Comparison of ENCODE assay signal across 11 cellular contexts in genomic region chr14:55077155-55077554, GRCh38. TPM values are rescaled to one million over a fixed set of nuclear protein-coding genes. Genes with fewer than 3 reads are reported as not detected.
DNase-seq lines count a peak whose midpoint lies in the region; ATAC-seq, FAIRE-seq and TF ChIP-seq lines count a peak whose summit lies in the region.
"Had no signal": no experiment of that assay in that cellular context is flagged by ENCODE, and none has a peak within 500 bp of the region (broad histone marks: within the 10 kb centered on the region; RNA-seq: fewer than 3 reads in every experiment).

No MANE protein-coding gene starts in this region.

- no peak overlapping the region for H3K4me3 Mint-ChIP-seq in activated CD4-positive, alpha-beta T cell treated with anti-CD3 and anti-CD28 coated beads for 36 hours

- peak overlapping the region; percentile 36 for H2AFZ ChIP-seq in H1 (ENCODE audit: low read length)

- no peak overlapping the region for H3K14ac ChIP-seq in H1 (ENCODE audit: insufficient read length)

- H3K27me3 ChIP-seq in H1 (replicated peaks in 1 of 4; ENCODE audit: control insufficient read depth in 3 of 4, extremely low read depth in 1 of 4, insufficient read depth in 3 of 4, low read length in 3 of 4) (no peaks in the 10 kb centered on the region), small intestine (ENCODE audit: control insufficient read depth in 2 of 2, insufficient read depth in 2 of 2, low read length in 2 of 2) (no peaks in the 10 kb centered on the region)
- H3K27me3 ChIP-seq: heart left ventricle had no signal

- H3K9me3 ChIP-seq in H1 (ENCODE audit: insufficient read depth in 2 of 2, low read depth in 1 of 2, low read length in 1 of 2) (no peaks in the 10 kb centered on the region), small intestine (ENCODE audit: control insufficient read depth, low read depth) (no peaks in the 10 kb centered on the region)
- H3K9me3 ChIP-seq: heart left ventricle had no signal

- no peak for TF ChIP-seq RAD21 in H1 (IDR thresholded peaks at IDR 0.05 in 1 of 2, conservative IDR thresholded peaks at IDR 0.05 in 1 of 2; ENCODE audit: low read depth in 2 of 2, low read length in 2 of 2)

- H3K4me2 ChIP-seq in H1 (ENCODE audit: insufficient read depth in 1 of 2, low read depth in 2 of 2, low read length in 2 of 2) = no peak overlapping the region

- H2BK5ac ChIP-seq in H1 (ENCODE audit: low read depth, low read length) = no peak overlapping the region

- no peaks in the 10 kb centered on the region for H3K79me1 ChIP-seq in H1 (ENCODE audit: low read depth, low read length)

- H4K8ac ChIP-seq in H1 (ENCODE audit: extremely low read depth, insufficient read depth, low read length) = no peak overlapping the region

- no peak overlapping the region for H4K91ac ChIP-seq in H1 (replicated peaks; ENCODE audit: insufficient read length, low read length)

- POLR2A ChIA-PET in activated CD4-positive, alpha-beta T cell treated with anti-CD3 and anti-CD28 coated beads for 36 hours (lab: Charles Lee) = no interaction called here
- POLR2A ChIA-PET in H1 (lab: Charles Lee; ENCODE audit: partially characterized antibody) = interaction anchor here (0.8 to 2.2 kb wide), 9 partner anchors 9 to 52 kb away, joined by 3 to 9 read pairs (median 4); partner anchors contain the start of genes LGALS3, MAPK1IP1L, SOCS4 and WDHD1

- FAIRE-seq in H1 (lab: Jason Lieb, UNC) = no peak
- FAIRE-seq in small intestine (lab: Jason Lieb, UNC) = no peak

- H3K4me1 ChIP-seq in H1 (replicated peaks in 1 of 4; ENCODE audit: control insufficient read depth in 3 of 4, insufficient read depth in 4 of 4, low read length in 3 of 4) (peaks cover 0 to 4% (median under 1%) of the 10 kb centered on the region in 4 experiments; a peak in 4 of 7 replicates), small intestine (ENCODE audit: control insufficient read depth in 2 of 2, insufficient read depth in 1 of 2, low read depth in 1 of 2, low read length in 1 of 2) (no peaks in the 10 kb centered on the region)

- CTCF ChIA-PET in activated CD4-positive, alpha-beta T cell treated with anti-CD3 and anti-CD28 coated beads for 36 hours (lab: Charles Lee) = interaction anchor here (0.7 to 4.5 kb wide), 5 partner anchors 11 to 54 kb away, joined by 3 to 23 read pairs (median 3); no protein-coding TSS in a partner anchor
- CTCF ChIA-PET in H1 (lab: Charles Lee; ENCODE audit: partially characterized antibody) = interaction anchor here (0.8 to 4.5 kb wide), 6 partner anchors 12 to 136 kb away, joined by 3 to 25 read pairs (median 5); partner anchors contain the start of gene MAPK1IP1L

- H4K20me1 ChIP-seq in H1 (replicated peaks in 1 of 2; ENCODE audit: control insufficient read depth in 1 of 2, insufficient read depth in 2 of 2, low read length in 2 of 2) = no peaks in the 10 kb centered on the region

- no peak overlapping the region for H3K27ac ChIP-seq in H1 (ENCODE audit: low read depth, low read length)
- peak overlapping the region; percentile 89 to 97 for H3K27ac ChIP-seq in small intestine (ENCODE audit: low read depth in 1 of 2, low read length in 1 of 2)

- no peak overlapping the region for H3K18ac ChIP-seq in H1 (ENCODE audit: extremely low read depth, low read length)

- H3K36me3 ChIP-seq in H1 (ENCODE audit: control insufficient read depth in 2 of 4, insufficient read depth in 4 of 4, low read length in 3 of 4) (no peaks in the 10 kb centered on the region), small intestine (ENCODE audit: control insufficient read depth in 2 of 2, insufficient read depth in 2 of 2, low read length in 2 of 2) (no peaks in the 10 kb centered on the region)
- H3K36me3 ChIP-seq: heart left ventricle had no signal

- no peaks in the 10 kb centered on the region for H3K36me3 Mint-ChIP-seq in activated CD4-positive, alpha-beta T cell treated with anti-CD3 and anti-CD28 coated beads for 36 hours (ENCODE audit: low read depth)

- intact Hi-C loops in activated CD4-positive, alpha-beta T cell treated with anti-CD3 and anti-CD28 coated beads for 36 hours (cut with DNase I, micrococcal nuclease) = no loop called here

- H3K4ac ChIP-seq in H1 (replicated peaks; ENCODE audit: insufficient read length, low read depth, low read length) = no peak overlapping the region

- peaks cover 20% of the 10 kb centered on the region for H3K4me1 Mint-ChIP-seq in activated CD4-positive, alpha-beta T cell treated with anti-CD3 and anti-CD28 coated beads for 36 hours

- TF ChIP-seq EP300 in H1 (IDR thresholded peaks at IDR 0.05; ENCODE audit: borderline replicate concordance in 1 of 2, low read depth in 2 of 2, low read length in 2 of 2) = no peak

- H2AK5ac ChIP-seq in H1 (ENCODE audit: low read depth, low read length) = no peak overlapping the region

- TF ChIP-seq POLR2A in H1 (IDR thresholded peaks at IDR 0.05; ENCODE audit: control extremely low read depth in 1 of 2, low read depth in 2 of 2, low read length in 2 of 2) = no peak

- no peaks in the 10 kb centered on the region for H3K79me2 ChIP-seq in H1 (ENCODE audit: control insufficient read depth in 1 of 2, insufficient read depth in 2 of 2, low read length in 2 of 2)

- H3K4me3 ChIP-seq in H1 (ENCODE audit: extremely low read depth in 1 of 4, insufficient read depth in 2 of 4, low read depth in 3 of 4, low read length in 4 of 4) (no peak overlapping the region), small intestine (ENCODE audit: low read depth in 1 of 2, low read length in 2 of 2) (no peak overlapping the region)
- H3K4me3 ChIP-seq: heart left ventricle had no signal

- no peak overlapping the region for H2BK120ac ChIP-seq in H1 (replicated peaks; ENCODE audit: low read depth, low read length)

- H3K27me3 Mint-ChIP-seq in activated CD4-positive, alpha-beta T cell treated with anti-CD3 and anti-CD28 coated beads for 36 hours = no peaks in the 10 kb centered on the region

- no peak overlapping the region for H3K27ac Mint-ChIP-seq in activated CD4-positive, alpha-beta T cell treated with anti-CD3 and anti-CD28 coated beads for 36 hours

- ATAC-seq in activated CD4-positive, alpha-beta T cell treated with anti-CD3 and anti-CD28 coated beads for 36 hours = peak; percentile 84
- ATAC-seq in HG02642 (IDR thresholded peaks at IDR 0.05; ENCODE audit: poor library complexity, unreplicated experiment) = no peak
- no peak for ATAC-seq in HG02610 (IDR thresholded peaks at IDR 0.05; ENCODE audit: unreplicated experiment)

- no peak overlapping the region for H2BK12ac ChIP-seq in H1 (ENCODE audit: low read depth, low read length)

- no peak overlapping the region for H2BK15ac ChIP-seq in H1 (ENCODE audit: low read length)

- H3K9me3 Mint-ChIP-seq in activated CD4-positive, alpha-beta T cell treated with anti-CD3 and anti-CD28 coated beads for 36 hours (ENCODE audit: low read depth) = no peaks in the 10 kb centered on the region

- H4K5ac ChIP-seq in H1 (ENCODE audit: insufficient read length, low read depth, low read length) = no peak overlapping the region

- DNase-seq in activated CD4-positive, alpha-beta T cell treated with anti-CD3 and anti-CD28 coated beads for 36 hours = peak; percentile 53
- DNase-seq in activated CD4-positive, alpha-beta T cell treated with anti-CD3 and anti-CD28 coated beads, Interleukin-2, amount 50 U/mL, for 4 hours = no peak
- DNase-seq in NCI-H460 (ENCODE audit: extremely low read depth, low read depth) (peak; percentile 70), H1 (ENCODE audit: low read depth in 1 of 2, low spot score in 2 of 2) (peak in 1 of 2 experiments; percentile 45), small intestine (peak; percentile 74), pons (ENCODE audit: low spot score) (no peak)
- DNase-seq: ACHN, GOT3, heart left ventricle had no signal

- no peak overlapping the region for H2BK20ac ChIP-seq in H1 (ENCODE audit: low read length)

- H3K9ac ChIP-seq in H1 (replicated peaks in 1 of 4; ENCODE audit: extremely low read depth in 1 of 4, low read depth in 3 of 4, low read length in 3 of 4) = no peak overlapping the region

- H3K23me2 ChIP-seq in H1 (ENCODE audit: low read depth, low read length) = no peaks in the 10 kb centered on the region; the same call in 1 of the 2 replicates

- H3K56ac ChIP-seq in H1 (replicated peaks; ENCODE audit: insufficient read length, low read depth, low read length) = no peak overlapping the region

- TF ChIP-seq CTCF in H1 (IDR thresholded peaks at IDR 0.05; ENCODE audit: control extremely low read depth in 1 of 3, insufficient read depth in 1 of 3, low read depth in 1 of 3, low read length in 3 of 3) = no peak

- 86% methylated on average over 5 of the region's 5 CpGs; no CpG with 5 or more reads in 1 of the 2 experiments for WGBS in H1 (ENCODE audit: extremely low coverage in 1 of 2, insufficient coverage in 1 of 2, insufficient read length in 1 of 2, insufficient replicate concordance in 2 of 2, low coverage in 1 of 2, low lambda C conversion rate in 2 of 2, missing lambda C conversion rate in 1 of 2), 2 experiments
- WGBS in small intestine, 3 donors = 39 to 69% (median 51%) methylated on average over 5 of the region's 5 CpGs

- no peak overlapping the region for H3K23ac ChIP-seq in H1 (ENCODE audit: insufficient read length)

RNA-seq across cellular contexts. Expression of gene MAPK1IP1L, which starts 25.7 kb away (rescaled TPM):
- total RNA-seq in activated CD4-positive, alpha-beta T cell treated with anti-CD3 and anti-CD28 coated beads for 36 hours = 100 to 1,000 TPM in 1 of 2 experiments, 10 to 100 TPM in 1; 98.6 to 180 TPM
- 129 and 131 TPM in 2 replicates for total RNA-seq in NCI-H460 (2014; rRNA removed; shearing (Covaris generic))
- 43.3 and 49.8 TPM in 2 replicates for polyA plus RNA-seq in NCI-H460 (2014; cell fraction: nucleus; rRNA removed)
- 111 and 113 TPM in 2 replicates for total RNA-seq in H1 (2021; fragmentation: NEBNext Ultra II Directional; extraction: Animal tissue kit (Norgen Biotek cat#: 25700))
- 228 and 309 TPM in 2 replicates for polyA plus RNA-seq in H1 (2011; rRNA removed)
- polyA plus RNA-seq in H1 (2011; cell fraction: cytosol; rRNA removed) = 95.1 TPM
- 151 TPM for polyA plus RNA-seq in H1 (2011; cell fraction: nucleus; rRNA removed)
- polyA plus RNA-seq in H1 (2012, experiment 1 of 2) = 66.1 to 116 TPM (median 90.5 TPM) in 4 replicates
- 51.3 TPM for polyA plus RNA-seq in H1 (2012, experiment 2 of 2)
- 92.2 TPM for polyA plus RNA-seq in H1 (2013, experiment 1 of 2)
- polyA plus RNA-seq in H1 (2013, experiment 2 of 2) = 91.9 TPM
- 222 and 325 TPM in 2 replicates for polyA minus RNA-seq in H1 (2011; rRNA and poly(A)+ RNA removed)
- 217 TPM for polyA minus RNA-seq in H1 (2011; cell fraction: cytosol; rRNA and poly(A)+ RNA removed)
- polyA minus RNA-seq in H1 (2011; cell fraction: nucleus; rRNA and poly(A)+ RNA removed) = 69.1 TPM
- 10 to 100 TPM; 24.3 to 32.0 (median 30.9) TPM for polyA plus RNA-seq in small intestine

RNA-seq across cellular contexts. Expression of gene SOCS4, which starts 50.1 kb away (rescaled TPM):
- 10 to 100 TPM; 18.4 to 21.3 TPM for total RNA-seq in activated CD4-positive, alpha-beta T cell treated with anti-CD3 and anti-CD28 coated beads for 36 hours
- 29.6 and 31.4 TPM in 2 replicates for total RNA-seq in NCI-H460 (2014; rRNA removed; shearing (Covaris generic))
- polyA plus RNA-seq in NCI-H460 (2014; cell fraction: nucleus; rRNA removed) = 40.6 and 57.4 TPM in 2 replicates
- 24.8 and 31.5 TPM in 2 replicates for total RNA-seq in H1 (2021; fragmentation: NEBNext Ultra II Directional; extraction: Animal tissue kit (Norgen Biotek cat#: 25700))
- polyA plus RNA-seq in H1 (2011; rRNA removed) (4.2 and 5.5 TPM in 2 replicates), small intestine (10 to 100 TPM in 1 of 3 donors, 1 to 10 TPM in 2; 4.8 to 11.1 (median 9.8) TPM)
- polyA plus RNA-seq in H1 (2011; cell fraction: cytosol; rRNA removed) = 7.8 TPM
- polyA plus RNA-seq in H1 (2011; cell fraction: nucleus; rRNA removed) = 4.5 TPM
- polyA plus RNA-seq in H1 (2012, experiment 1 of 2) = 10.7 to 21.8 TPM (median 15.0 TPM) in 4 replicates
- 0.67 TPM for polyA plus RNA-seq in H1 (2012, experiment 2 of 2)
- 13.0 TPM for polyA plus RNA-seq in H1 (2013, experiment 1 of 2)
- 11.7 TPM for polyA plus RNA-seq in H1 (2013, experiment 2 of 2)
- 12.4 and 17.7 TPM in 2 replicates for polyA minus RNA-seq in H1 (2011; rRNA and poly(A)+ RNA removed)
- 18.7 TPM for polyA minus RNA-seq in H1 (2011; cell fraction: cytosol; rRNA and poly(A)+ RNA removed)
- polyA minus RNA-seq in H1 (2011; cell fraction: nucleus; rRNA and poly(A)+ RNA removed) = 15.8 TPM

RNA-seq across cellular contexts. Expression of gene WDHD1, which starts 50.3 kb away (rescaled TPM):
- 10 to 100 TPM; 64.4 to 71.1 TPM for total RNA-seq in activated CD4-positive, alpha-beta T cell treated with anti-CD3 and anti-CD28 coated beads for 36 hours
- total RNA-seq in NCI-H460 (2014; rRNA removed; shearing (Covaris generic)) = 13.6 and 14.3 TPM in 2 replicates
- polyA plus RNA-seq in NCI-H460 (2014; cell fraction: nucleus; rRNA removed) = 10.7 and 20.9 TPM in 2 replicates
- total RNA-seq in H1 (2021; fragmentation: NEBNext Ultra II Directional; extraction: Animal tissue kit (Norgen Biotek cat#: 25700)) = 79.9 and 87.9 TPM in 2 replicates
- polyA plus RNA-seq in H1 (2011; rRNA removed) = 10.5 and 17.8 TPM in 2 replicates
- 29.3 TPM for polyA plus RNA-seq in H1 (2011; cell fraction: cytosol; rRNA removed)
- polyA plus RNA-seq in H1 (2011; cell fraction: nucleus; rRNA removed) = 14.2 TPM
- 35.0 to 68.1 TPM (median 43.0 TPM) in 4 replicates for polyA plus RNA-seq in H1 (2012, experiment 1 of 2)
- 2.6 TPM for polyA plus RNA-seq in H1 (2012, experiment 2 of 2)
- polyA plus RNA-seq in H1 (2013, experiment 1 of 2) = 28.2 TPM
- polyA plus RNA-seq in H1 (2013, experiment 2 of 2) = 28.7 TPM
- polyA minus RNA-seq in H1 (2011; rRNA and poly(A)+ RNA removed) = 83.4 and 119 TPM in 2 replicates
- 40.5 TPM for polyA minus RNA-seq in H1 (2011; cell fraction: cytosol; rRNA and poly(A)+ RNA removed)
- polyA minus RNA-seq in H1 (2011; cell fraction: nucleus; rRNA and poly(A)+ RNA removed) = 80.2 TPM
- polyA plus RNA-seq in small intestine = 1 to 10 TPM in 1 of 3 donors, under 1 TPM in 2; 0.45 to 3.4 (median 0.54) TPM

RNA-seq across cellular contexts. Expression of gene LGALS3, which starts 51.9 kb away (rescaled TPM):
- total RNA-seq in activated CD4-positive, alpha-beta T cell treated with anti-CD3 and anti-CD28 coated beads for 36 hours = 1 to 10 TPM; 6.5 to 7.8 TPM
- total RNA-seq in NCI-H460 (2014; rRNA removed; shearing (Covaris generic)) = 1,075 and 1,155 TPM in 2 replicates
- 941 and 1,250 TPM in 2 replicates for polyA plus RNA-seq in NCI-H460 (2014; cell fraction: nucleus; rRNA removed)
- 8.8 and 9.7 TPM in 2 replicates for total RNA-seq in H1 (2021; fragmentation: NEBNext Ultra II Directional; extraction: Animal tissue kit (Norgen Biotek cat#: 25700))
- polyA plus RNA-seq in H1 (2011; rRNA removed) = 12.8 and 14.5 TPM in 2 replicates
- polyA plus RNA-seq in H1 (2011; cell fraction: cytosol; rRNA removed) = 9.1 TPM
- polyA plus RNA-seq in H1 (2011; cell fraction: nucleus; rRNA removed) = 8.5 TPM
- polyA plus RNA-seq in H1 (2012, experiment 1 of 2) = 7.0 to 9.3 TPM (median 8.1 TPM) in 4 replicates
- 13.8 TPM for polyA plus RNA-seq in H1 (2012, experiment 2 of 2)
- 9.8 TPM for polyA plus RNA-seq in H1 (2013, experiment 1 of 2)
- polyA plus RNA-seq in H1 (2013, experiment 2 of 2) = 8.3 TPM
- 2.7 and 2.9 TPM in 2 replicates for polyA minus RNA-seq in H1 (2011; rRNA and poly(A)+ RNA removed)
- polyA minus RNA-seq in H1 (2011; cell fraction: cytosol; rRNA and poly(A)+ RNA removed) = 5.5 TPM
- polyA minus RNA-seq in H1 (2011; cell fraction: nucleus; rRNA and poly(A)+ RNA removed) = 5.4 TPM
- polyA plus RNA-seq in small intestine = 1,000 to 10,000 TPM in 2 of 3 donors, 100 to 1,000 TPM in 1; 593 to 2,279 (median 2,145) TPM

Comparison
In these comparisons a context has a peak if more than half of its experiments do, and no peak if none do; other contexts are left out.
1. DNase-seq: peak in activated CD4-positive, alpha-beta T cell treated with anti-CD3 and anti-CD28 coated beads for 36 hours (single experiment), NCI-H460 (single experiment) and small intestine (single experiment); none in activated CD4-positive, alpha-beta T cell treated with anti-CD3 and anti-CD28 coated beads, Interleukin-2, amount 50 U/mL, for 4 hours (0 of 2) and pons (single experiment).